ENCODE assay signal across 1 cellular context in genomic region chr11:69662021-69662698, GRCh38.
A peak's percentile ranks its signal among the peaks of the same experiment; 100 is the strongest.
TF ChIP-seq lines count a peak whose summit lies in the region.

No MANE protein-coding gene starts in this region.

TF ChIP-seq in K562, 482 proteins besides CTCF, POLR2A, EP300 and RAD21:
- TF ChIP-seq RBBP5 (IDR thresholded peaks at IDR 0.05; ENCODE audit: borderline replicate concordance, insufficient read depth, low read length, poor library complexity, severe bottlenecking) (no peak), SPI1 (IDR thresholded peaks at IDR 0.05; ENCODE audit: borderline replicate concordance, low read depth, low read length) (peak; percentile 40; the same call in 1 of the 2 replicates)
